ENCODE assay signal across 17 cellular contexts in the genomic region with DNA sequence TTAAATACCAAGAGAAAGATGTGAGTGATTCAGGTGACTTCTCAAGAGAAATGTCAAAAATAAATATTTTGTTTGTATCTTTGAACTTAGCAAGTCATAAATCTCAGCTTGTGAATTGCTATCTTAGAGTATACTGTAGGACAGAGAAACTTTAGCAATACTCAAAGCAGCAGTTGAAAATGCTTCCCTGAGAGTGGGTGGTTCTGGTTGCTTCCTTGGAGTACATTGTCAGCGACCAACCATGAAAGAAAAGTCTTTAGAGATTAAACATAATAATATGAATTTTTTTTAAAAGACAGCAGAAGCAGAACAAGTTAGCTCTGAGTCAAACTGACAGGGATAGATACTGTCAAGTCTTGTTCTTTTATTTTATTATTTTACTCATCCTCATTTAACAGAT.
DNase-seq lines count a peak whose midpoint lies in the region; TF ChIP-seq lines count a peak whose summit lies in the region.
"Had no signal": no experiment of that assay in that cellular context is flagged by ENCODE, and none has a peak within 500 bp of the region (broad histone marks: within the 10 kb centered on the region; RNA-seq: fewer than 3 reads in every experiment).

No MANE protein-coding gene starts in this region.

- H3K4me3 Mint-ChIP-seq in osteocyte (ENCODE audit: unreplicated experiment) = no peak overlapping the region
- H3K4me3 Mint-ChIP-seq: CD4-positive, alpha-beta T cell; CD8-positive, alpha-beta T cell had no signal

- H3K27me3 Mint-ChIP-seq in osteocyte (ENCODE audit: unreplicated experiment) = no peaks in the 10 kb centered on the region
- H3K27me3 Mint-ChIP-seq: CD4-positive, alpha-beta T cell had no signal

- peaks cover 7% of the 10 kb centered on the region for H3K4me1 Mint-ChIP-seq in osteocyte (ENCODE audit: unreplicated experiment)

- no peak for TF ChIP-seq CTCF in neutrophil (IDR thresholded peaks at IDR 0.05)
- no peak for TF ChIP-seq CTCF in osteocyte (IDR thresholded peaks at IDR 0.05)

- no peak overlapping the region for H3K9ac ChIP-seq in adipocyte (ENCODE audit: low read length)
- H3K9ac ChIP-seq: BLaER1 had no signal

- no peaks in the 10 kb centered on the region for H3K9me3 Mint-ChIP-seq in osteocyte (ENCODE audit: unreplicated experiment)
- H3K9me3 Mint-ChIP-seq: CD4-positive, alpha-beta T cell; CD8-positive, alpha-beta T cell had no signal

- DNase-seq in adipocyte (ENCODE audit: low read depth) = peak; percentile 20
- DNase-seq in kidney glomerular epithelial cell (lab: John Stamatoyannopoulos, UW) = peak; percentile 34
- no peak for DNase-seq in 8988T
- DNase-seq in osteocyte (ENCODE audit: extremely low spot score, unreplicated experiment) = no peak
- DNase-seq in effector CD8-positive, alpha-beta T cell (lab: John Stamatoyannopoulos, UW) = no peak
- DNase-seq: ACHN; BE2C; Caco-2; Calu3; CD4-positive, alpha-beta T cell; CD8-positive, alpha-beta T cell; DMS79 treated with DMSO at 0.1 percent for 48 hours; GF-D8 had no signal

- H3K36me3 ChIP-seq in adipocyte (ENCODE audit: control insufficient read depth, insufficient read depth, low read length, severe bottlenecking) (no peaks in the 10 kb centered on the region), neutrophil (no peaks in the 10 kb centered on the region)
- H3K36me3 ChIP-seq: BE2C, BLaER1 had no signal

- H3K4me1 ChIP-seq in adipocyte (ENCODE audit: control insufficient read depth, insufficient read depth, low read length) = no peaks in the 10 kb centered on the region
- peaks cover 4 to 16% of the 10 kb centered on the region in 2 experiments for H3K4me1 ChIP-seq in neutrophil (ENCODE audit: control insufficient read depth in 1 of 2, insufficient read depth in 1 of 2, low read depth in 1 of 2, low read length in 1 of 2)
- H3K4me1 ChIP-seq: BE2C, BLaER1, Caco-2 had no signal

- H3K27me3 ChIP-seq in adipocyte (replicated peaks; ENCODE audit: control insufficient read depth, insufficient read depth, low read length) (no peaks in the 10 kb centered on the region), neutrophil (no peaks in the 10 kb centered on the region)
- H3K27me3 ChIP-seq: BLaER1 had no signal

- H3K36me3 Mint-ChIP-seq in osteocyte (ENCODE audit: unreplicated experiment) = no peaks in the 10 kb centered on the region
- H3K36me3 Mint-ChIP-seq: CD8-positive, alpha-beta T cell had no signal

- H3K27ac ChIP-seq in neutrophil = peak overlapping the region; percentile 1
- H3K27ac ChIP-seq: 22Rv1, BLaER1, C4-2B had no signal

- no peak overlapping the region for H3K4me3 ChIP-seq in adipocyte (ENCODE audit: low read length)
- H3K4me3 ChIP-seq in neutrophil (ENCODE audit: low read depth in 1 of 2, low read length in 1 of 2) = no peak overlapping the region
- H3K4me3 ChIP-seq: BLaER1 had no signal

- H3K9me3 ChIP-seq in adipocyte (ENCODE audit: control insufficient read depth, low read length) (no peaks in the 10 kb centered on the region), neutrophil (no peaks in the 10 kb centered on the region)
- H3K9me3 ChIP-seq: BE2C had no signal

- no peak overlapping the region for H3K27ac Mint-ChIP-seq in osteocyte (ENCODE audit: unreplicated experiment)
- H3K27ac Mint-ChIP-seq: CD4-positive, alpha-beta T cell; CD8-positive, alpha-beta T cell had no signal

Comparison
In these comparisons a context has a peak if more than half of its experiments do, and no peak if none do; other contexts are left out.
1. DNase-seq: peak in adipocyte (single experiment) and kidney glomerular epithelial cell (single experiment); none in 8988T (single experiment), osteocyte (single experiment) and effector CD8-positive, alpha-beta T cell (single experiment).